Comparison of ENCODE assay signal across 10 cellular contexts in the genomic region with DNA sequence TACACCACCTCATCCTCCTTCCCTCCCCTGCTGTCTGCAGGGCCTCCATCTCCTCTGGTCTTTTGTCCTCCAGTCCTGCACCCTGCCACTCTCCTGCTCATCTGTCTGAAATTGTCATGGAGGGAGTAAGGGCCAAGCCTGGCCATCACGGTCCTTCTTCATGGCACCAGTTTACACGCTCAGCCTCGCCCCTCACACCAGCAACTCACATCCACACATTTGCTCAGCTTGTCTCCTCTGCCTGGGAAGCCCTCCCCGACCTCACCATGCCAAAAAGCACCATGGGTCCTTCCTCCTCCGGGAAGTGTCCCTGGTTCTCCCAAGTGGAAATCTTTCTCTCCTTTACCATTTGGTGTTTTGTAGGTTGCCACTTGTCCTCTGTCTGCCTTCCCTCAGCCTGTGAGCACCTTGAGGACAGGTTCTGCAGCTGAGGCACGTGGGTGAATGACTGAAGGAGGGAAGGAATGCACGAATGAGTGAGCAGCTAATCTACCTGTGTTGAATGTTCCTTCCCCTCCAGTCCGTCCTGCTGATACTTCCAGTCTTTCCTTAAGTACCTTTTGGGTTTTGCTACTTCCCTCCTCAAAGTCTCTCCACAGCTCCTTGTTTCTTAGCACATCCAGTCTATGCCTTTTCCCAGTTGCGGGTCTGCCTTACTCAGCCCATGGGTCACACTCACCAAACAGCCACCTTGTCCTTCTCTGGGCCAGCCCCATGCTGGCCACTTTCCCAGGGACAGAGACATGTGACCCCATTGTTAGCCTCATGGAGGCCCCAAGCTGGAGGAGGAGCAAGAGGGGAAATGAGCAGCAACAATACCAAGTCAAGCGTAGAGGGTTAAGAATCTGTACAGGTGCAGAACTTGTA. TPM values are rescaled to one million over a fixed set of nuclear protein-coding genes. Genes with fewer than 3 reads are reported as not detected.
DNase-seq lines count a peak whose midpoint lies in the region; TF ChIP-seq lines count a peak whose summit lies in the region.
"Had no signal": no experiment of that assay in that cellular context is flagged by ENCODE, and none has a peak within 500 bp of the region (broad histone marks: within the 10 kb centered on the region; RNA-seq: fewer than 3 reads in every experiment).

No MANE protein-coding gene starts in this region.

- H3K79me2 ChIP-seq in DOHH2 (ENCODE audit: control insufficient read depth, low read length), result peaks cover 35% of the 10 kb centered on the region
- peaks cover 32% of the 10 kb centered on the region for H3K79me2 ChIP-seq in PC-9 (ENCODE audit: low read depth)
- peaks cover 13% of the 10 kb centered on the region for H3K79me2 ChIP-seq in parathyroid adenoma

- H3K27me3 ChIP-seq in DOHH2 (ENCODE audit: control insufficient read depth, low read length) (peaks cover 11% of the 10 kb centered on the region), PC-9 (ENCODE audit: insufficient read depth, low read depth) (no peaks in the 10 kb centered on the region), esophagus (ENCODE audit: control insufficient read depth in 1 of 2, insufficient read depth in 2 of 2, low read length in 2 of 2) (no peaks in the 10 kb centered on the region), parathyroid adenoma (ENCODE audit: control insufficient read depth, insufficient read depth, low read length) (no peaks in the 10 kb centered on the region)

- POLR2A ChIA-PET in PC-9 (lab: Charles Lee; ENCODE audit: unreplicated experiment), result interaction anchor here (0.5 to 0.9 kb wide), 5 partner anchors 17 to 407 kb away, joined by 3 to 5 read pairs (median 4); a partner anchor contains a TSS

- H3K9me2 ChIP-seq in DOHH2 (replicated peaks; ENCODE audit: control insufficient read depth, low read length), result no peaks in the 10 kb centered on the region
- H3K9me2 ChIP-seq in PC-9 (ENCODE audit: insufficient read depth), result no peaks in the 10 kb centered on the region

- H3K4me3 ChIP-seq in DOHH2 (ENCODE audit: low read length) (peak overlapping the region; percentile 35), PC-9 (no peak overlapping the region), esophagus (ENCODE audit: low read depth in 1 of 2, low read length in 2 of 2) (no peak overlapping the region), parathyroid adenoma (ENCODE audit: low read depth, low read length) (no peak overlapping the region)
- H3K4me3 ChIP-seq: psoas muscle had no signal

- intact Hi-C loops in PC-9 (cut with micrococcal nuclease; ENCODE audit: unreplicated experiment), result no loop called here

- peaks cover 55% of the 10 kb centered on the region for H3K4me1 ChIP-seq in DOHH2 (ENCODE audit: control insufficient read depth, low read length)
- H3K4me1 ChIP-seq in PC-9 (replicated peaks; ENCODE audit: insufficient read depth), result peaks cover 69% of the 10 kb centered on the region
- peaks cover 3 to 26% of the 10 kb centered on the region in 2 donors for H3K4me1 ChIP-seq in esophagus (ENCODE audit: control insufficient read depth in 2 of 2, insufficient read depth in 2 of 2, low read length in 1 of 2)
- peaks cover 19% of the 10 kb centered on the region for H3K4me1 ChIP-seq in parathyroid adenoma

- peaks cover 11% of the 10 kb centered on the region for H4K20me1 ChIP-seq in DOHH2 (ENCODE audit: control insufficient read depth, insufficient read depth, low read depth, low read length)
- H4K20me1 ChIP-seq in PC-9 (ENCODE audit: insufficient read depth), result no peaks in the 10 kb centered on the region

- CTCF ChIA-PET in PC-9 (lab: Charles Lee), result interaction anchor here (0.5 to 0.7 kb wide), 4 partner anchors 9 to 1006 kb away, joined by 4 to 5 read pairs (median 4); no protein-coding TSS in a partner anchor

- peaks cover 19% of the 10 kb centered on the region for H3K36me3 ChIP-seq in DOHH2 (ENCODE audit: control insufficient read depth, low read length)
- no peaks in the 10 kb centered on the region for H3K36me3 ChIP-seq in PC-9 (ENCODE audit: low read depth)
- H3K36me3 ChIP-seq in esophagus (ENCODE audit: control insufficient read depth in 2 of 2, insufficient read depth in 2 of 2, low read length in 1 of 2), result no peaks in the 10 kb centered on the region
- H3K36me3 ChIP-seq in parathyroid adenoma (ENCODE audit: control insufficient read depth, insufficient read depth, low read length), result no peaks in the 10 kb centered on the region

- TF ChIP-seq CTCF in DOHH2 (IDR thresholded peaks at IDR 0.05; ENCODE audit: low read depth, low read length, poor library complexity, severe bottlenecking) (no peak), PC-9 (conservative IDR thresholded peaks at IDR 0.05) (no peak), parathyroid adenoma (IDR thresholded peaks at IDR 0.05) (no peak), GM20000 (IDR thresholded peaks at IDR 0.05; ENCODE audit: extremely low read depth, missing control alignments) (no peak)

- H3K9me3 ChIP-seq in DOHH2 (ENCODE audit: control insufficient read depth, insufficient read depth, low read length) (no peaks in the 10 kb centered on the region), PC-9 (ENCODE audit: insufficient read depth, low read depth) (no peaks in the 10 kb centered on the region), esophagus (ENCODE audit: control insufficient read depth in 2 of 2, insufficient read depth in 1 of 2, low read depth in 1 of 2, low read length in 1 of 2) (no peaks in the 10 kb centered on the region), parathyroid adenoma (ENCODE audit: control insufficient read depth, low read length) (no peaks in the 10 kb centered on the region)
- H3K9me3 ChIP-seq: psoas muscle had no signal

- H3K4me2 ChIP-seq in DOHH2 (ENCODE audit: low read length) (peak overlapping the region; percentile 97), PC-9 (0 out of 2 replicates have a peak overlapping the region, but pooled peaks have one; percentile 10), parathyroid adenoma (ENCODE audit: low read length) (peak overlapping the region; percentile 23)

- no TSS peak for BruUV-seq in PC-9 (replicated peaks; lab: Mats Ljungman, UMichigan)

- no peak overlapping the region for H3K27ac ChIP-seq in DOHH2 (ENCODE audit: low read depth, low read length)
- H3K27ac ChIP-seq in PC-9, result no peak overlapping the region
- H3K27ac ChIP-seq in esophagus (ENCODE audit: low read depth in 2 of 2, low read length in 1 of 2), result peak overlapping the region; percentile 32 to 96
- peak overlapping the region; percentile 90 for H3K27ac ChIP-seq in parathyroid adenoma
- H3K27ac ChIP-seq: psoas muscle had no signal

- H3F3A ChIP-seq in DOHH2 (ENCODE audit: control insufficient read depth, insufficient read depth) (no peaks in the 10 kb centered on the region), PC-9 (ENCODE audit: insufficient read depth, low read depth) (peaks cover 31% of the 10 kb centered on the region)

- DNase-seq in PC-9 (peak in 1 of 2 experiments; percentile 58), DMS 273 (lab: John Stamatoyannopoulos, UW; ENCODE audit: unreplicated experiment) (no peak), NCI-H2227 treated with DMSO at 0.1 percent for 48 hours (lab: John Stamatoyannopoulos, UW) (no peak), GM20000 (ENCODE audit: low spot score) (no peak)
- DNase-seq in stimulated activated CD4-positive, alpha-beta T cell treated with anti-CD3 and anti-CD28 coated beads, Interleukin-2, amount 100 ng/mL, for 48 hours, result no peak
- DNase-seq: NCI-H2029, psoas muscle had no signal

- H2AFZ ChIP-seq in PC-9, result no peak overlapping the region
- H2AFZ ChIP-seq in parathyroid adenoma, result no peak overlapping the region

- no peak overlapping the region for H3K9ac ChIP-seq in parathyroid adenoma

- 85 to 89% methylated on average over 10 of the region's 10 CpGs for WGBS in esophagus, 2 donors

RNA-seq across cellular contexts. Expression of a gene that starts 2.3 kb away (rescaled TPM):
- total RNA-seq in PC-9 (2021), result 327 and 337 TPM in 2 replicates
- 100 to 1,000 TPM in 1 of 2 donors, 10 to 100 TPM in 1; 70.3 to 115 TPM for polyA plus RNA-seq in esophagus

Comparison
In these comparisons a context has a peak if more than half of its experiments do, and no peak if none do; other contexts are left out.
1. H3K27ac ChIP-seq: peak in esophagus (2 of 2) and parathyroid adenoma (single experiment); none in DOHH2 (single experiment) and PC-9 (single experiment).
2. H3K4me2 ChIP-seq: peak in every context shown above with its lines; median percentile 97 in DOHH2; 23 in parathyroid adenoma; 10 in PC-9.